8 cellular contexts compared by ENCODE assay signal in the genomic region with DNA sequence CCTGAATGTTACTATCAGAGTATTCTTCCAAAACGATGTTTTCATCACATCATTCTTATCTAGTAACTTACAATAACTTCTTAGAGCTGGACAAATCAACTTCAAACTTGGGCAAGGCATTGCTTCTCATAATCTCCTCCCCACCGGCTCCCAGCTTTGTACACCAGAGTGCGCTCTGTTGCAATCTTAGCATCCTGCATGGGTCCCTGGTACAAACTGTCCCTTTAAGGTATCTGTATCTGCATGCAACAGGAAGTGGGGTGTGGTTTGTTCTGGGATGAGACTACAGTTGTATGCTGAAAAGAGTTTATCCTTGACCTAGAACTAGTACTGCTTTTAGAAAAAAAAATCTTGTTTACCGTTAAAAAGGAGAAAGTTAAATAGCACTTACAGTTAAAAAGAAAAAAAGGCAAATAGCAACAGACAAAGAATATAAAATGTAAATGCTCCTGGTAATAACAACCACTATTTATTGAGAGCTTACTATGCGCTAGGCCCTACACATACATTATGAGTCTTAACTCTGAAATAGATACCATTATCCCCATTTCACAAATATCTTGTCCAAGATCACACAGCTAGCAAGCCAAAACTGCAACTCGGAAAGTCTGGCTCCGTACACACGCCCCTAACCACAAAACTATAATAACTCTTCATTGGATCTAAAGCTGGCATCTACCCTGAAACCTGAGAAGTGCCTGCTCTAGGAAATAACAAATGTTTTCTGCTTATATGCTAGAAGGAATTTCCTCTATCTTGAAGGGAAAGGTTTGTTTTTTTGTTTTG. TPM values are rescaled to one million over a fixed set of nuclear protein-coding genes. Genes with fewer than 3 reads are reported as not detected.
DNase-seq lines count a peak whose midpoint lies in the region; ATAC-seq lines count a peak whose summit lies in the region.

No MANE protein-coding gene starts in this region.

- peaks cover 37 to 54% (median 39%) of the 10 kb centered on the region in 3 donors for H3K4me1 Mint-ChIP-seq in naive B cell

- H3K9me3 Mint-ChIP-seq in naive B cell: peaks cover 3 to 13% (median 12%) of the 10 kb centered on the region in 7 donors

- H3K27me3 Mint-ChIP-seq in naive B cell: no peaks in the 10 kb centered on the region

- H3K27ac Mint-ChIP-seq in naive B cell: peak overlapping the region; percentile 0 to 89 (median 76)

- H3K36me3 Mint-ChIP-seq in naive B cell: peaks cover 5 to 6% of the 10 kb centered on the region in 2 donors

- peak; percentile 100 for ATAC-seq in HG02763 (IDR thresholded peaks at IDR 0.05; ENCODE audit: unreplicated experiment)
- ATAC-seq in naive B cell (ENCODE audit: low read depth in 2 of 2): peak; percentile 100

- DNase-seq in SHP77 (lab: John Stamatoyannopoulos, UW) (peak; percentile 30 to 37), SHP77 treated with DMSO at 0.1 percent for 48 hours (lab: John Stamatoyannopoulos, UW) (no peak), NCI-H146 (lab: John Stamatoyannopoulos, UW) (peak; percentile 52), naive B cell (peak; percentile 73), superior temporal gyrus (ENCODE audit: extremely low spot score) (peak; percentile 25)
- peak; percentile 64 for DNase-seq in activated CD4-positive, alpha-beta T cell treated with anti-CD3 and anti-CD28 coated beads for 1 hour
- DNase-seq in effector CD4-positive, alpha-beta T cell: peak; percentile 68

- H3K4me3 Mint-ChIP-seq in naive B cell: peak overlapping the region; percentile 21 to 85 (median 64)

RNA-seq across cellular contexts. Expression of a gene that starts 9.8 kb away (rescaled TPM):
- 1 to 10 TPM; 4.0 to 6.2 (median 4.6) TPM for polyA plus RNA-seq in naive B cell (ENCODE audit: low read depth in 6 of 6)
